ENCODE assay signal across 40 cellular contexts in the genomic region with DNA sequence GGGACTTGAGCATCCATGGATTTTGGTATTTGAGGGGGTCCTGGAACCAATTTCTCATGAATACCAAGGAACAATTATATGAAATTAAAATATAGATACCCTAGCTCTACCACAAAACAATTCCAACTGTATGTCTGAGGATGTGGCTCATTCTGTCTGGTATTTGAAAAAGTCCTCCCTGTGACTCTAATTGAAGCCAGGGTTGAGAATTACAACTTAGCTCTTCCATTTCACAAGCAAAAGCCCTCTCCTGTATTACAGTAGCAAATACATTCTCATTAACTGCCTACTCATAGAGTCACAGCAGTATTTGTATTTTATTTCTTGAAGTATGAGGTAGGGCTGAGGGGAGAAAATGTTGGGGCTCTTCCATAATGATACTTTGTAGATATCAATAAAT.
"Had no signal": no experiment of that assay in that cellular context is flagged by ENCODE, and none has a peak within 500 bp of the region (broad histone marks: within the 10 kb centered on the region; RNA-seq: fewer than 3 reads in every experiment).

No MANE protein-coding gene starts in this region.

- H3K4me1 Mint-ChIP-seq: activated naive CD4-positive, alpha-beta T cell treated with anti-CD3 and anti-CD28 coated beads, Interleukin-2, amount 10 ng/mL, durations not matched to agents 7 days and 5 days; activated naive CD4-positive, alpha-beta T cell treated with anti-CD3 and anti-CD28 coated beads, Interleukin-2, amount 50 U/mL, for 24 hours; activated naive CD8-positive, alpha-beta T cell treated with anti-CD3 and anti-CD28 coated beads for 36 hours; activated naive CD8-positive, alpha-beta T cell treated with anti-CD3 and anti-CD28 coated beads, Interleukin-2, amount 10 ng/mL, durations not matched to agents 7 days and 5 days; activated naive CD8-positive, alpha-beta T cell treated with anti-CD3 and anti-CD28 coated beads, Interleukin-2, amount 50 U/mL, for 24 hours; activated T-helper 17 cell treated with anti-CD3 and anti-CD28 coated beads, Interleukin-2, amount 50 U/mL, for 72 hours; brain; central memory CD8-positive, alpha-beta T cell had no signal

- H3K9me3 ChIP-seq: adrenal gland, ascending aorta, body of pancreas, breast epithelium had no signal

- H3K27ac Mint-ChIP-seq: activated naive CD4-positive, alpha-beta T cell treated with anti-CD3 and anti-CD28 coated beads for 36 hours; activated naive CD4-positive, alpha-beta T cell treated with anti-CD3 and anti-CD28 coated beads, Interleukin-2, amount 10 ng/mL, durations not matched to agents 7 days and 5 days; activated naive CD4-positive, alpha-beta T cell treated with anti-CD3 and anti-CD28 coated beads, Interleukin-2, amount 50 U/mL, for 24 hours; activated naive CD4-positive, alpha-beta T cell treated with anti-CD3 and anti-CD28 coated beads, Interleukin-2, amount 50 U/mL, for 72 hours; activated naive CD8-positive, alpha-beta T cell; activated naive CD8-positive, alpha-beta T cell treated with anti-CD3 and anti-CD28 coated beads for 36 hours; activated naive CD8-positive, alpha-beta T cell treated with anti-CD3 and anti-CD28 coated beads, Interleukin-2, amount 10 ng/mL, durations not matched to agents 7 days and 5 days; activated naive CD8-positive, alpha-beta T cell treated with anti-CD3 and anti-CD28 coated beads, Interleukin-2, amount 50 U/mL, for 24 hours; activated T-cell treated with anti-CD3 and anti-CD28 coated beads, Interleukin-2, amount 50 U/mL, for 24 hours; activated T-cell treated with anti-CD3 and anti-CD28 coated beads, Interleukin-2, amount 50 U/mL, for 72 hours; activated T-helper 1 cell treated with anti-CD3 and anti-CD28 coated beads, Interleukin-12 subunit alpha, Interleukin-12 subunit beta, Interleukin-2, Interleukin-4 antibody, amounts not matched to agents 30 ng/mL and 10 ng/mL and 1 ng/mL, durations not matched to agents 14 hours and 24 hours and 36 hours; activated T-helper 17 cell treated with anti-CD3 and anti-CD28 coated beads, Interleukin-2, amount 50 U/mL, for 72 hours; activated T-helper 2 cell treated with anti-CD3 and anti-CD28 coated beads, Interferon-gamma antibody, Interleukin-2, Interleukin-4, amounts not matched to agents 10 μg/mL and 5 μg/mL and 100 μg/mL, durations not matched to agents 14 hours and 24 hours and 36 hours; brain had no signal

- H3K4me1 ChIP-seq: adrenal gland, ascending aorta, body of pancreas, breast epithelium had no signal

- DNase-seq: activated effector memory CD4-positive, alpha-beta T cell treated with anti-CD3 and anti-CD28 coated beads, Interleukin-2, amount 50 U/mL, for 16 hours; activated effector memory CD4-positive, alpha-beta T cell treated with Interleukin-2 at 50 U/mL for 16 hours; activated gamma-delta T cell; activated gamma-delta T cell treated with Interleukin-2 at 50 U/mL for 16 hours; activated naive CD4-positive, alpha-beta T cell; activated naive CD4-positive, alpha-beta T cell treated with anti-CD3 and anti-CD28 coated beads for 36 hours; activated naive CD4-positive, alpha-beta T cell treated with anti-CD3 and anti-CD28 coated beads, Interleukin-2, amount 10 ng/mL, durations not matched to agents 7 days and 5 days; activated naive CD4-positive, alpha-beta T cell treated with anti-CD3 and anti-CD28 coated beads, Interleukin-2, amount 50 U/mL, for 16 hours; activated naive CD4-positive, alpha-beta T cell treated with Interleukin-2 at 50 U/mL for 16 hours; activated naive CD8-positive, alpha-beta T cell treated with anti-CD3 and anti-CD28 coated beads for 36 hours; activated naive CD8-positive, alpha-beta T cell treated with anti-CD3 and anti-CD28 coated beads, Interleukin-2, amount 10 ng/mL, durations not matched to agents 7 days and 5 days; activated naive CD8-positive, alpha-beta T cell treated with anti-CD3 and anti-CD28 coated beads, Interleukin-2, amount 50 U/mL, for 24 hours; activated T-cell treated with anti-CD3 and anti-CD28 coated beads, Interleukin-2, amount 50 U/mL, for 1 hour; activated T-cell treated with anti-CD3 and anti-CD28 coated beads, Interleukin-2, amount 50 U/mL, for 24 hours; activated T-cell treated with anti-CD3 and anti-CD28 coated beads, Interleukin-2, amount 50 U/mL, for 4 hours; activated T-cell treated with anti-CD3 and anti-CD28 coated beads, Interleukin-2, amount 50 U/mL, for 48 hours; activated T-cell treated with anti-CD3 and anti-CD28 coated beads, Interleukin-2, amount 50 U/mL, for 72 hours; adrenal gland; amniotic stem cell; amygdala; anterior cingulate cortex; aorta; body of pancreas; brain microvascular endothelial cell; caudate nucleus; central memory CD4-positive, alpha-beta T cell; cerebellar nuclear complex had no signal

- H3K4me3 ChIP-seq: adrenal gland, ascending aorta, body of pancreas, breast epithelium, cardiac muscle cell had no signal

- H3K27ac ChIP-seq: adrenal gland, ascending aorta, body of pancreas, brain microvascular endothelial cell, breast epithelium, cardiac muscle cell had no signal

- FAIRE-seq: astrocyte, bronchial epithelial cell had no signal

- H3K36me3 ChIP-seq: adrenal gland, ascending aorta, brain microvascular endothelial cell, breast epithelium, cardiac muscle cell had no signal

- H3K36me3 Mint-ChIP-seq: activated naive CD4-positive, alpha-beta T cell treated with anti-CD3 and anti-CD28 coated beads, Interleukin-2, amount 10 ng/mL, durations not matched to agents 7 days and 5 days; activated naive CD4-positive, alpha-beta T cell treated with anti-CD3 and anti-CD28 coated beads, Interleukin-2, amount 50 U/mL, for 24 hours; activated naive CD4-positive, alpha-beta T cell treated with anti-CD3 and anti-CD28 coated beads, Interleukin-2, amount 50 U/mL, for 72 hours; activated naive CD8-positive, alpha-beta T cell; activated naive CD8-positive, alpha-beta T cell treated with anti-CD3 and anti-CD28 coated beads for 36 hours; activated naive CD8-positive, alpha-beta T cell treated with anti-CD3 and anti-CD28 coated beads, Interleukin-2, amount 10 ng/mL, durations not matched to agents 7 days and 5 days; brain had no signal

- H3K27me3 Mint-ChIP-seq: activated naive CD4-positive, alpha-beta T cell treated with anti-CD3 and anti-CD28 coated beads, Interleukin-2, amount 10 ng/mL, durations not matched to agents 7 days and 5 days; activated naive CD4-positive, alpha-beta T cell treated with anti-CD3 and anti-CD28 coated beads, Interleukin-2, amount 50 U/mL, for 24 hours; activated naive CD8-positive, alpha-beta T cell; activated naive CD8-positive, alpha-beta T cell treated with anti-CD3 and anti-CD28 coated beads for 36 hours; activated naive CD8-positive, alpha-beta T cell treated with anti-CD3 and anti-CD28 coated beads, Interleukin-2, amount 10 ng/mL, durations not matched to agents 7 days and 5 days; activated naive CD8-positive, alpha-beta T cell treated with anti-CD3 and anti-CD28 coated beads, Interleukin-2, amount 50 U/mL, for 24 hours; activated T-cell treated with anti-CD3 and anti-CD28 coated beads, Interleukin-2, amount 50 U/mL, for 24 hours; activated T-helper 17 cell treated with anti-CD3 and anti-CD28 coated beads, Interleukin-2, amount 50 U/mL, for 72 hours; central memory CD8-positive, alpha-beta T cell had no signal

- H3K4me3 Mint-ChIP-seq: activated naive CD4-positive, alpha-beta T cell treated with anti-CD3 and anti-CD28 coated beads for 36 hours; activated naive CD4-positive, alpha-beta T cell treated with anti-CD3 and anti-CD28 coated beads, Interleukin-2, amount 10 ng/mL, durations not matched to agents 7 days and 5 days; activated naive CD4-positive, alpha-beta T cell treated with anti-CD3 and anti-CD28 coated beads, Interleukin-2, amount 50 U/mL, for 24 hours; activated naive CD8-positive, alpha-beta T cell; activated naive CD8-positive, alpha-beta T cell treated with anti-CD3 and anti-CD28 coated beads for 36 hours; activated naive CD8-positive, alpha-beta T cell treated with anti-CD3 and anti-CD28 coated beads, Interleukin-2, amount 10 ng/mL, durations not matched to agents 7 days and 5 days; activated naive CD8-positive, alpha-beta T cell treated with anti-CD3 and anti-CD28 coated beads, Interleukin-2, amount 50 U/mL, for 24 hours; activated T-cell treated with anti-CD3 and anti-CD28 coated beads, Interleukin-2, amount 50 U/mL, for 24 hours; activated T-cell treated with anti-CD3 and anti-CD28 coated beads, Interleukin-2, amount 50 U/mL, for 4 hours; activated T-cell treated with anti-CD3 and anti-CD28 coated beads, Interleukin-2, amount 50 U/mL, for 72 hours; activated T-helper 1 cell treated with anti-CD3 and anti-CD28 coated beads, Interleukin-12 subunit alpha, Interleukin-12 subunit beta, Interleukin-2, Interleukin-4 antibody, amounts not matched to agents 30 ng/mL and 10 ng/mL and 1 ng/mL, durations not matched to agents 14 hours and 24 hours and 36 hours; activated T-helper 17 cell treated with anti-CD3 and anti-CD28 coated beads, Interleukin-2, amount 50 U/mL, for 72 hours; brain; central memory CD8-positive, alpha-beta T cell had no signal

- H3K9me3 Mint-ChIP-seq: activated naive CD4-positive, alpha-beta T cell treated with anti-CD3 and anti-CD28 coated beads for 36 hours; activated naive CD4-positive, alpha-beta T cell treated with anti-CD3 and anti-CD28 coated beads, Interleukin-2, amount 10 ng/mL, durations not matched to agents 7 days and 5 days; activated naive CD4-positive, alpha-beta T cell treated with anti-CD3 and anti-CD28 coated beads, Interleukin-2, amount 50 U/mL, for 24 hours; activated naive CD4-positive, alpha-beta T cell treated with anti-CD3 and anti-CD28 coated beads, Interleukin-2, amount 50 U/mL, for 72 hours; activated naive CD8-positive, alpha-beta T cell treated with anti-CD3 and anti-CD28 coated beads, Interleukin-2, amount 10 ng/mL, durations not matched to agents 7 days and 5 days; activated naive CD8-positive, alpha-beta T cell treated with anti-CD3 and anti-CD28 coated beads, Interleukin-2, amount 50 U/mL, for 24 hours; activated T-cell treated with anti-CD3 and anti-CD28 coated beads, Interleukin-2, amount 50 U/mL, for 24 hours; activated T-cell treated with anti-CD3 and anti-CD28 coated beads, Interleukin-2, amount 50 U/mL, for 4 hours; activated T-helper 1 cell treated with anti-CD3 and anti-CD28 coated beads, Interleukin-12 subunit alpha, Interleukin-12 subunit beta, Interleukin-2, Interleukin-4 antibody, amounts not matched to agents 30 ng/mL and 10 ng/mL and 1 ng/mL, durations not matched to agents 14 hours and 24 hours and 36 hours; activated T-helper 2 cell treated with anti-CD3 and anti-CD28 coated beads, Interferon-gamma antibody, Interleukin-2, Interleukin-4, amounts not matched to agents 10 μg/mL and 5 μg/mL and 100 μg/mL, durations not matched to agents 14 hours and 24 hours and 36 hours; brain had no signal

- H3K27me3 ChIP-seq: adrenal gland, ascending aorta, body of pancreas, brain microvascular endothelial cell, breast epithelium, cardiac muscle cell had no signal
